8 cellular contexts compared by ENCODE assay signal in genomic region chr14:69013943-69014782, GRCh38. TPM values are rescaled to one million over a fixed set of nuclear protein-coding genes. Genes with fewer than 3 reads are reported as not detected.
DNase-seq lines count a peak whose midpoint lies in the region; ATAC-seq and TF ChIP-seq lines count a peak whose summit lies in the region.
"Had no signal": no experiment of that assay in that cellular context is flagged by ENCODE, and none has a peak within 500 bp of the region (broad histone marks: within the 10 kb centered on the region; RNA-seq: fewer than 3 reads in every experiment).

No MANE protein-coding gene starts in this region.

- H3K4me3 ChIP-seq in Panc1 (ENCODE audit: low read depth in 2 of 2, low read length in 2 of 2) = no peak overlapping the region
- H3K4me3 ChIP-seq in spleen = peak overlapping the region in 1 of 8 donors; percentile 43
- H3K4me3 ChIP-seq: skin epidermis had no signal

- 59 to 69% (median 64%) methylated on average over 12 of the region's 12 CpGs for WGBS in spleen, 5 donors

- no TSS peak for BruUV-seq in Panc1 (replicated peaks; lab: Mats Ljungman, UMichigan)

- no peaks in the 10 kb centered on the region for H3K9me3 ChIP-seq in Panc1 (ENCODE audit: control insufficient read depth, insufficient read depth, low read depth, low read length)
- H3K9me3 ChIP-seq in spleen = no peaks in the 10 kb centered on the region

- TF ChIP-seq CTCF in Panc1 (IDR thresholded peaks at IDR 0.05) = no peak
- TF ChIP-seq CTCF in spleen (IDR thresholded peaks at IDR 0.05 in 8 of 11, conservative IDR thresholded peaks at IDR 0.05 in 3 of 11) = no peak

- no peak overlapping the region for H3K27ac ChIP-seq in Panc1 (ENCODE audit: low read length)
- H3K27ac ChIP-seq in spleen = peak overlapping the region in 6 of 8 donors; percentile 56 to 92 (median 82)

- H3K27me3 ChIP-seq in Panc1 (ENCODE audit: control insufficient read depth, insufficient read depth, low read length) (no peaks in the 10 kb centered on the region), spleen (replicated peaks in 1 of 7) (no peaks in the 10 kb centered on the region)

- no peaks in the 10 kb centered on the region for H3K36me3 ChIP-seq in Panc1 (ENCODE audit: control insufficient read depth, insufficient read depth, low read length)
- H3K36me3 ChIP-seq in spleen = no peaks in the 10 kb centered on the region

- CTCF ChIA-PET in Panc1 (lab: Charles Lee) = no interaction called here

- peak; percentile 75 for ATAC-seq in Panc1

- TF ChIP-seq POLR2A in spleen (IDR thresholded peaks at IDR 0.05) (no peak), erythroblast (IDR thresholded peaks at IDR 0.05; ENCODE audit: low read length) (no peak)

- DNase-seq in HT1080 (ENCODE audit: low read depth) (peak; percentile 79), Panc1 (ENCODE audit: low read depth, low spot score) (no peak), fibroblast of the conjunctiva (ENCODE audit: low read depth) (peak; percentile 49), spleen (peak; percentile 92), NCI-H2171 (lab: John Stamatoyannopoulos, UW) (no peak), erythroblast (lab: John Stamatoyannopoulos, UW) (no peak)
- no peak for DNase-seq in stimulated activated CD4-positive, alpha-beta T cell treated with anti-CD3 and anti-CD28 coated beads, Interleukin-4, amount 100 ng/mL, for 24 hours

- intact Hi-C loops in Panc1 (cut with micrococcal nuclease; ENCODE audit: unreplicated experiment) (no loop called here), spleen (cut with DNase I; ENCODE audit: low total_unique reads) (no loop called here)

- in situ Hi-C loops in Panc1 (cut with HindIII; ENCODE audit: low pct_unique_long_range_greater_than_20kb, low sequenced_read_pairs) = no loop called here

- H3K4me1 ChIP-seq in Panc1 (ENCODE audit: control insufficient read depth, insufficient read depth, low read length) (peaks cover 5% of the 10 kb centered on the region), spleen (peaks cover 0 to 37% (median 5%) of the 10 kb centered on the region in 6 donors)

- POLR2A ChIA-PET in Panc1 (lab: Charles Lee) = interaction anchor here (0.5 kb wide), 1 partner anchor 212 kb away, joined by 8 read pairs; no protein-coding TSS in a partner anchor

RNA-seq across cellular contexts. Expression of gene ACTN1, which starts 35.1 kb away (rescaled TPM):
- total RNA-seq in HT1080 (2014; rRNA removed; shearing (Covaris generic)) = 198 and 266 TPM in 2 replicates
- 238 and 271 TPM in 2 replicates for polyA plus RNA-seq in HT1080 (2015; cell fraction: cytosol; rRNA removed)
- polyA plus RNA-seq in HT1080 (2015; cell fraction: nucleus; rRNA removed) = 680 and 735 TPM in 2 replicates
- 212 TPM for total RNA-seq in Panc1 (2021; ENCODE audit: unreplicated experiment)
- polyA plus RNA-seq in Panc1 (2012; ENCODE audit: insufficient read length) = 336 TPM
- 100 to 1,000 TPM in 5 of 7 donors, 10 to 100 TPM in 2; 87.3 to 315 (median 121) TPM for total RNA-seq in spleen
- 10 to 100 TPM; 15.4 to 33.0 (median 26.0) TPM for polyA plus RNA-seq in spleen

Comparison
In these comparisons a context has a peak if more than half of its experiments do, and no peak if none do; other contexts are left out.
1. DNase-seq: peak in HT1080 (single experiment), fibroblast of the conjunctiva (single experiment) and spleen (single experiment); none in Panc1 (single experiment), NCI-H2171 (single experiment), stimulated activated CD4-positive, alpha-beta T cell treated with anti-CD3 and anti-CD28 coated beads, Interleukin-4, amount 100 ng/mL, for 24 hours (single experiment) and erythroblast (0 of 2).